In the genomic region with DNA sequence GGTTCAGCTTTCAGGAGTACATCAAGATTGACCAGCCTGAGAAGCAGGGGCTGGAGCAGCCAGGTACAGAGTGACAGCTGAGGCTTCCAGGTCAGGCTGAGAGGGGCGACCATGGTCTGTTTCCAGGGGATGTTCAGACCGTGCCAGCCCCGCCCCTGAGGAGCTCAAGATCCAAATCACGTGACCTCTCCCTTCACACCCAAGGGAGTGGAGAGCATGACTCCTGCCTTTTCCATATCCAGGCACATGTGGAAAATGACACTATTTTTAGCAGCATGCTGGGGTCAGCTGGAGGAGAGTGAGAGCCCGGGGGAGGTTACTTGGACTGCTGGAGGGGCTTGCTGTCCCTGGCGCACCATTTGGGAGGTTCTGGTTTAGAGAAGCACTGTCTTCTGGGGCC, we compare ENCODE assay signal across 20 cellular contexts.
DNase-seq lines count a peak whose midpoint lies in the region; ATAC-seq and TF ChIP-seq lines count a peak whose summit lies in the region.
"Had no signal": no experiment of that assay in that cellular context is flagged by ENCODE, and none has a peak within 500 bp of the region (broad histone marks: within the 10 kb centered on the region; RNA-seq: fewer than 3 reads in every experiment).

No MANE protein-coding gene starts in this region.

- CTCF ChIA-PET in activated CD8-positive, alpha-beta T cell treated with anti-CD3 and anti-CD28 coated beads for 36 hours (lab: Charles Lee), result interaction anchor here (0.7 to 2.9 kb wide), 4 partner anchors 13 to 110 kb away, joined by 3 to 19 read pairs (median 9); no protein-coding TSS in a partner anchor

- no peak for DNase-seq in activated naive CD8-positive, alpha-beta T cell treated with anti-CD3 and anti-CD28 coated beads, Interleukin-2, amount 10 ng/mL, durations not matched to agents 7 days and 5 days
- no peak for DNase-seq in activated naive CD8-positive, alpha-beta T cell treated with anti-CD3 and anti-CD28 coated beads, Interleukin-2, amount 50 U/mL, for 24 hours
- no peak for DNase-seq in activated CD8-positive, alpha-beta T cell treated with anti-CD3 and anti-CD28 coated beads for 36 hours
- DNase-seq in right atrium auricular region (ENCODE audit: low spot score) (no peak), suprapubic skin (ENCODE audit: low spot score in 2 of 2) (no peak), type B pancreatic cell (ENCODE audit: extremely low spot score, unreplicated experiment) (no peak), smooth muscle cell (lab: John Stamatoyannopoulos, UW; ENCODE audit: unreplicated experiment) (no peak)
- DNase-seq: caudate nucleus, H7, hippocampal formation, kidney glomerular epithelial cell, NCI-H1092 treated with DMSO at 0.1 percent for 48 hours, NCI-H345, T-cell had no signal

- no peaks in the 10 kb centered on the region for H3F3A ChIP-seq in smooth muscle cell (ENCODE audit: low read depth)

- H3K27me3 ChIP-seq in right atrium auricular region (no peaks in the 10 kb centered on the region), suprapubic skin (no peaks in the 10 kb centered on the region), smooth muscle cell (ENCODE audit: low read depth) (no peaks in the 10 kb centered on the region)

- H2AFZ ChIP-seq in smooth muscle cell (ENCODE audit: low read depth), result no peak overlapping the region
- H2AFZ ChIP-seq: parathyroid adenoma had no signal

- peak overlapping the region; percentile 84 for H3K4me3 Mint-ChIP-seq in activated naive CD8-positive, alpha-beta T cell treated with anti-CD3 and anti-CD28 coated beads, Interleukin-2, amount 10 ng/mL, durations not matched to agents 7 days and 5 days
- H3K4me3 Mint-ChIP-seq in activated naive CD8-positive, alpha-beta T cell treated with anti-CD3 and anti-CD28 coated beads, Interleukin-2, amount 50 U/mL, for 24 hours, result no peak overlapping the region
- peak overlapping the region; percentile 26 for H3K4me3 Mint-ChIP-seq in activated CD8-positive, alpha-beta T cell treated with anti-CD3 and anti-CD28 coated beads for 36 hours
- no peak overlapping the region for H3K4me3 Mint-ChIP-seq in type B pancreatic cell
- H3K4me3 Mint-ChIP-seq: mesothelial cell of epicardium had no signal

- 45% methylated on average over 6 of the region's 6 CpGs for WGBS in suprapubic skin
- WGBS in smooth muscle cell (ENCODE audit: low lambda C conversion rate), result 93% methylated on average over 6 of the region's 6 CpGs

- H3K9me3 Mint-ChIP-seq in activated naive CD8-positive, alpha-beta T cell treated with anti-CD3 and anti-CD28 coated beads, Interleukin-2, amount 10 ng/mL, durations not matched to agents 7 days and 5 days, result no peaks in the 10 kb centered on the region
- no peaks in the 10 kb centered on the region for H3K9me3 Mint-ChIP-seq in activated naive CD8-positive, alpha-beta T cell treated with anti-CD3 and anti-CD28 coated beads, Interleukin-2, amount 50 U/mL, for 24 hours
- no peaks in the 10 kb centered on the region for H3K9me3 Mint-ChIP-seq in activated CD8-positive, alpha-beta T cell treated with anti-CD3 and anti-CD28 coated beads for 36 hours
- no peaks in the 10 kb centered on the region for H3K9me3 Mint-ChIP-seq in type B pancreatic cell
- H3K9me3 Mint-ChIP-seq: T-cell had no signal

- H3K4me3 ChIP-seq in right atrium auricular region (no peak overlapping the region), suprapubic skin (no peak overlapping the region), smooth muscle cell (no peak overlapping the region)

- no peaks in the 10 kb centered on the region for H3K27me3 Mint-ChIP-seq in activated naive CD8-positive, alpha-beta T cell treated with anti-CD3 and anti-CD28 coated beads, Interleukin-2, amount 10 ng/mL, durations not matched to agents 7 days and 5 days
- peaks cover 2% of the 10 kb centered on the region for H3K27me3 Mint-ChIP-seq in activated naive CD8-positive, alpha-beta T cell treated with anti-CD3 and anti-CD28 coated beads, Interleukin-2, amount 50 U/mL, for 24 hours
- H3K27me3 Mint-ChIP-seq in activated CD8-positive, alpha-beta T cell treated with anti-CD3 and anti-CD28 coated beads for 36 hours, result no peaks in the 10 kb centered on the region
- peaks cover 3% of the 10 kb centered on the region for H3K27me3 Mint-ChIP-seq in type B pancreatic cell
- H3K27me3 Mint-ChIP-seq: T-cell had no signal

- H3K4me1 Mint-ChIP-seq in activated naive CD8-positive, alpha-beta T cell treated with anti-CD3 and anti-CD28 coated beads, Interleukin-2, amount 10 ng/mL, durations not matched to agents 7 days and 5 days, result peaks cover 42% of the 10 kb centered on the region
- H3K4me1 Mint-ChIP-seq in activated naive CD8-positive, alpha-beta T cell treated with anti-CD3 and anti-CD28 coated beads, Interleukin-2, amount 50 U/mL, for 24 hours, result peaks cover 29% of the 10 kb centered on the region
- peaks cover 42% of the 10 kb centered on the region for H3K4me1 Mint-ChIP-seq in activated CD8-positive, alpha-beta T cell treated with anti-CD3 and anti-CD28 coated beads for 36 hours (ENCODE audit: low read depth)
- peaks cover 5% of the 10 kb centered on the region for H3K4me1 Mint-ChIP-seq in type B pancreatic cell (ENCODE audit: unreplicated experiment)
- H3K4me1 Mint-ChIP-seq: mesothelial cell of epicardium had no signal

- H3K9ac ChIP-seq in smooth muscle cell (ENCODE audit: low read depth), result no peak overlapping the region
- H3K9ac ChIP-seq: KMS-11, parathyroid adenoma had no signal

- H3K9me3 ChIP-seq in right atrium auricular region (no peaks in the 10 kb centered on the region), suprapubic skin (no peaks in the 10 kb centered on the region), smooth muscle cell (replicated peaks; ENCODE audit: low read depth) (no peaks in the 10 kb centered on the region)

- H3K27ac Mint-ChIP-seq in activated naive CD8-positive, alpha-beta T cell treated with anti-CD3 and anti-CD28 coated beads, Interleukin-2, amount 10 ng/mL, durations not matched to agents 7 days and 5 days, result peak overlapping the region; percentile 91
- no peak overlapping the region for H3K27ac Mint-ChIP-seq in activated naive CD8-positive, alpha-beta T cell treated with anti-CD3 and anti-CD28 coated beads, Interleukin-2, amount 50 U/mL, for 24 hours
- no peak overlapping the region for H3K27ac Mint-ChIP-seq in activated CD8-positive, alpha-beta T cell treated with anti-CD3 and anti-CD28 coated beads for 36 hours
- no peak overlapping the region for H3K27ac Mint-ChIP-seq in type B pancreatic cell
- H3K27ac Mint-ChIP-seq: mesothelial cell of epicardium had no signal

- intact Hi-C loops in activated CD8-positive, alpha-beta T cell treated with anti-CD3 and anti-CD28 coated beads for 36 hours (cut with micrococcal nuclease), result no loop called here

- H3K4me2 ChIP-seq in smooth muscle cell, result no peak overlapping the region
- H3K4me2 ChIP-seq: KMS-11 had no signal

- ATAC-seq in activated naive CD8-positive, alpha-beta T cell treated with anti-CD3 and anti-CD28 coated beads, Interleukin-2, amount 10 ng/mL, durations not matched to agents 7 days and 5 days (ENCODE audit: low read depth), result no peak
- no peak for ATAC-seq in activated naive CD8-positive, alpha-beta T cell treated with anti-CD3 and anti-CD28 coated beads, Interleukin-2, amount 50 U/mL, for 24 hours
- no peak for ATAC-seq in activated CD8-positive, alpha-beta T cell treated with anti-CD3 and anti-CD28 coated beads for 36 hours
- ATAC-seq in GM21528 (IDR thresholded peaks at IDR 0.05; ENCODE audit: low FRiP score, unreplicated experiment), result no peak
- ATAC-seq: activated CD4-positive, CD25-positive, alpha-beta regulatory T cell treated with anti-CD3 and anti-CD28 coated beads, Interleukin-2, amount 50 U/mL, for 24 hours had no signal

- H3K36me3 Mint-ChIP-seq in activated naive CD8-positive, alpha-beta T cell treated with anti-CD3 and anti-CD28 coated beads, Interleukin-2, amount 10 ng/mL, durations not matched to agents 7 days and 5 days, result peaks cover 10% of the 10 kb centered on the region
- no peaks in the 10 kb centered on the region for H3K36me3 Mint-ChIP-seq in activated naive CD8-positive, alpha-beta T cell treated with anti-CD3 and anti-CD28 coated beads, Interleukin-2, amount 50 U/mL, for 24 hours (ENCODE audit: low read depth)
- peaks cover 6% of the 10 kb centered on the region for H3K36me3 Mint-ChIP-seq in activated CD8-positive, alpha-beta T cell treated with anti-CD3 and anti-CD28 coated beads for 36 hours (ENCODE audit: low read depth)
- H3K36me3 Mint-ChIP-seq in type B pancreatic cell, result peaks cover 31% of the 10 kb centered on the region
- H3K36me3 Mint-ChIP-seq: mesothelial cell of epicardium, T-cell had no signal

- TF ChIP-seq POLR2A in suprapubic skin (IDR thresholded peaks at IDR 0.05), result no peak

- TF ChIP-seq EP300 in suprapubic skin (IDR thresholded peaks at IDR 0.05), result no peak

- POLR2A ChIA-PET in activated naive CD8-positive, alpha-beta T cell treated with anti-CD3 and anti-CD28 coated beads, Interleukin-2, amount 10 ng/mL, durations not matched to agents 7 days and 5 days (lab: Charles Lee), result interaction anchor here (1.2 kb wide), 1 partner anchor 11 kb away, joined by 5 read pairs; no protein-coding TSS in a partner anchor
- POLR2A ChIA-PET in activated CD8-positive, alpha-beta T cell treated with anti-CD3 and anti-CD28 coated beads for 36 hours (lab: Charles Lee), result interaction anchor here (1.2 kb wide), 1 partner anchor 202 kb away, joined by 3 read pairs; no protein-coding TSS in a partner anchor

- H3K4me1 ChIP-seq in right atrium auricular region (peaks cover 0 to 46% of the 10 kb centered on the region in 2 donors), suprapubic skin (peaks cover 34% of the 10 kb centered on the region), smooth muscle cell (ENCODE audit: low read depth) (no peaks in the 10 kb centered on the region)
- H3K4me1 ChIP-seq: parathyroid adenoma had no signal

- no peak for TF ChIP-seq CTCF in activated CD8-positive, alpha-beta T cell treated with anti-CD3 and anti-CD28 coated beads for 36 hours (IDR thresholded peaks at IDR 0.05)
- TF ChIP-seq CTCF in right atrium auricular region (IDR thresholded peaks at IDR 0.05) (no peak), suprapubic skin (IDR thresholded peaks at IDR 0.05) (no peak), type B pancreatic cell (conservative IDR thresholded peaks at IDR 0.05) (no peak), smooth muscle cell (IDR thresholded peaks at IDR 0.05; ENCODE audit: borderline replicate concordance, insufficient read depth, poor library complexity, severe bottlenecking) (no peak)

- H4K20me1 ChIP-seq in smooth muscle cell (ENCODE audit: low read depth), result no peaks in the 10 kb centered on the region

- H3K79me2 ChIP-seq in smooth muscle cell (ENCODE audit: low read depth), result no peaks in the 10 kb centered on the region
- H3K79me2 ChIP-seq: parathyroid adenoma had no signal

- no peaks in the 10 kb centered on the region for H3K36me3 ChIP-seq in right atrium auricular region
- no peaks in the 10 kb centered on the region for H3K36me3 ChIP-seq in suprapubic skin
- no peaks in the 10 kb centered on the region for H3K36me3 ChIP-seq in smooth muscle cell (ENCODE audit: low read depth)

- H3K27ac ChIP-seq in right atrium auricular region (peak overlapping the region; percentile 80 to 86), suprapubic skin (peak overlapping the region; percentile 47), smooth muscle cell (ENCODE audit: low read depth) (no peak overlapping the region)
- H3K27ac ChIP-seq: KMS-11, parathyroid adenoma, RWPE1 had no signal

Comparison
In these comparisons a context has a peak if more than half of its experiments do, and no peak if none do; other contexts are left out.
1. H3K4me3 Mint-ChIP-seq: peak in activated naive CD8-positive, alpha-beta T cell treated with anti-CD3 and anti-CD28 coated beads, Interleukin-2, amount 10 ng/mL, durations not matched to agents 7 days and 5 days (single experiment) and activated CD8-positive, alpha-beta T cell treated with anti-CD3 and anti-CD28 coated beads for 36 hours (single experiment); none in activated naive CD8-positive, alpha-beta T cell treated with anti-CD3 and anti-CD28 coated beads, Interleukin-2, amount 50 U/mL, for 24 hours (single experiment) and type B pancreatic cell (single experiment).